Comparison of ENCODE assay signal across 1 cellular context in the genomic region with DNA sequence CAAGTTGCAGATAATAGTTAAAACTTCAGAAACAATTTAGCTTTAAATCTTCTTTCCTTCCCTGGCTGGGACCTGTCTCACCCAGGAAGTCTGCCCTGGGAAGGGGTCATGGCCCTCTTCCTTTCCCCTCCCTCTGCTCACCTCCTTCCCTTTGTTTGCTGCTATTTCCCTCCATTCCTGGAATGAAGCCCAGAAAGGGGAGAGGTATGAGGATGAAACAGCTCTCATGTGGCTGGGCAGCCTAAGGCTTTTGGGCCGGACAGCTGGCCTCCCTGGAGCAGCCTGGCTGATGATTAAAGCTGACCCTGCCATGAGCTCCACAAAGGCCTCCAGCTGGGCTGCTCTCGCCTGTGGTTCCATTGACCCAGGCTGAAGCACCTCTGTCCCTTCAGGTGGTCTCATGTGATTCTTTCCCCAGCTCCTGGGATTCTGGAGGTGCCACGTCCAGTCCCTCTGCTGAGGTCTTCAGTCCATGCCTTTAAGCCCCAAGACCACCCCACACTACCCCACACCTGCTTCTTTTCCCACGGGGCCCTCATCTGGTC.
TF ChIP-seq lines count a peak whose summit lies in the region.

No MANE protein-coding gene starts in this region.

TF ChIP-seq in HepG2, 621 proteins besides CTCF, POLR2A, EP300 and RAD21 (continued from another document and continues in another):
- TF ChIP-seq ZMYM4 (CRISPR knock-in tag; IDR thresholded peaks at IDR 0.05) = peak; percentile 92
- 0 out of 2 replicates have a peak, but pooled peaks have one; percentile 35 for TF ChIP-seq ZNF777 (CRISPR knock-in tag; IDR thresholded peaks at IDR 0.05)
- TF ChIP-seq ZNF557 (CRISPR knock-in tag; IDR thresholded peaks at IDR 0.05) = peak; percentile 41; the same call in 1 of the 2 replicates
- TF ChIP-seq NAIF1 (CRISPR knock-in tag; IDR thresholded peaks at IDR 0.05; ENCODE audit: borderline replicate concordance) = no peak
- TF ChIP-seq, protein P1, sequence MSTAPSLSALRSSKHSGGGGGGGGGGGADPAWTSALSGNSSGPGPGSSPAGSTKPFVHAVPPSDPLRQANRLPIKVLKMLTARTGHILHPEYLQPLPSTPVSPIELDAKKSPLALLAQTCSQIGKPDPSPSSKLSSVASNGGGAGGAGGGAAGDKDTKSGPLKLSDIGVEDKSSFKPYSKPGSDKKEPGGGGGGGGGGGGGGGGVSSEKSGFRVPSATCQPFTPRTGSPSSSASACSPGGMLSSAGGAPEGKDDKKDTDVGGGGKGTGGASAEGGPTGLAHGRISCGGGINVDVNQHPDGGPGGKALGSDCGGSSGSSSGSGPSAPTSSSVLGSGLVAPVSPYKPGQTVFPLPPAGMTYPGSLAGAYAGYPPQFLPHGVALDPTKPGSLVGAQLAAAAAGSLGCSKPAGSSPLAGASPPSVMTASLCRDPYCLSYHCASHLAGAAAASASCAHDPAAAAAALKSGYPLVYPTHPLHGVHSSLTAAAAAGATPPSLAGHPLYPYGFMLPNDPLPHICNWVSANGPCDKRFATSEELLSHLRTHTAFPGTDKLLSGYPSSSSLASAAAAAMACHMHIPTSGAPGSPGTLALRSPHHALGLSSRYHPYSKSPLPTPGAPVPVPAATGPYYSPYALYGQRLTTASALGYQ (CRISPR knock-in tag; IDR thresholded peaks at IDR 0.05) = peak; percentile 71; the same call in 1 of the 2 replicates
- peak; percentile 78 for TF ChIP-seq FOSL2 (CRISPR knock-in tag; IDR thresholded peaks at IDR 0.05)
- no peak; the same call in 1 of the 2 replicates for TF ChIP-seq KDM4B (CRISPR knock-in tag; IDR thresholded peaks at IDR 0.05)
- TF ChIP-seq FUBP1 (CRISPR knock-in tag; IDR thresholded peaks at IDR 0.05; ENCODE audit: borderline replicate concordance) = no peak
- TF ChIP-seq DNMT1 (CRISPR knock-in tag; IDR thresholded peaks at IDR 0.05) = no peak
- no peak for TF ChIP-seq POLR2AphosphoS2 (IDR thresholded peaks at IDR 0.05; ENCODE audit: low read depth, low read length)
- no peak for TF ChIP-seq PLRG1 (conservative IDR thresholded peaks at IDR 0.05)
- peak; percentile 64; the same call in 1 of the 2 replicates for TF ChIP-seq ZNF652 (CRISPR knock-in tag; IDR thresholded peaks at IDR 0.05; ENCODE audit: borderline replicate concordance, low read depth)
- peak; percentile 89 for TF ChIP-seq ZMYM3 (CRISPR knock-in tag; IDR thresholded peaks at IDR 0.05)
- peak; percentile 81 for TF ChIP-seq NKX3-1 (CRISPR knock-in tag; IDR thresholded peaks at IDR 0.05)
- TF ChIP-seq, protein P2, sequence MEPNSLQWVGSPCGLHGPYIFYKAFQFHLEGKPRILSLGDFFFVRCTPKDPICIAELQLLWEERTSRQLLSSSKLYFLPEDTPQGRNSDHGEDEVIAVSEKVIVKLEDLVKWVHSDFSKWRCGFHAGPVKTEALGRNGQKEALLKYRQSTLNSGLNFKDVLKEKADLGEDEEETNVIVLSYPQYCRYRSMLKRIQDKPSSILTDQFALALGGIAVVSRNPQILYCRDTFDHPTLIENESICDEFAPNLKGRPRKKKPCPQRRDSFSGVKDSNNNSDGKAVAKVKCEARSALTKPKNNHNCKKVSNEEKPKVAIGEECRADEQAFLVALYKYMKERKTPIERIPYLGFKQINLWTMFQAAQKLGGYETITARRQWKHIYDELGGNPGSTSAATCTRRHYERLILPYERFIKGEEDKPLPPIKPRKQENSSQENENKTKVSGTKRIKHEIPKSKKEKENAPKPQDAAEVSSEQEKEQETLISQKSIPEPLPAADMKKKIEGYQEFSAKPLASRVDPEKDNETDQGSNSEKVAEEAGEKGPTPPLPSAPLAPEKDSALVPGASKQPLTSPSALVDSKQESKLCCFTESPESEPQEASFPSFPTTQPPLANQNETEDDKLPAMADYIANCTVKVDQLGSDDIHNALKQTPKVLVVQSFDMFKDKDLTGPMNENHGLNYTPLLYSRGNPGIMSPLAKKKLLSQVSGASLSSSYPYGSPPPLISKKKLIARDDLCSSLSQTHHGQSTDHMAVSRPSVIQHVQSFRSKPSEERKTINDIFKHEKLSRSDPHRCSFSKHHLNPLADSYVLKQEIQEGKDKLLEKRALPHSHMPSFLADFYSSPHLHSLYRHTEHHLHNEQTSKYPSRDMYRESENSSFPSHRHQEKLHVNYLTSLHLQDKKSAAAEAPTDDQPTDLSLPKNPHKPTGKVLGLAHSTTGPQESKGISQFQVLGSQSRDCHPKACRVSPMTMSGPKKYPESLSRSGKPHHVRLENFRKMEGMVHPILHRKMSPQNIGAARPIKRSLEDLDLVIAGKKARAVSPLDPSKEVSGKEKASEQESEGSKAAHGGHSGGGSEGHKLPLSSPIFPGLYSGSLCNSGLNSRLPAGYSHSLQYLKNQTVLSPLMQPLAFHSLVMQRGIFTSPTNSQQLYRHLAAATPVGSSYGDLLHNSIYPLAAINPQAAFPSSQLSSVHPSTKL (CRISPR knock-in tag; IDR thresholded peaks at IDR 0.05) = peak; percentile 95
- TF ChIP-seq KLF16 (CRISPR knock-in tag; IDR thresholded peaks at IDR 0.05) = peak in 1 of 2 experiments; percentile 91; a peak in 2 of 4 replicates
- peak; percentile 70; the same call in 1 of the 2 replicates for TF ChIP-seq ZNF350 (CRISPR knock-in tag; IDR thresholded peaks at IDR 0.05; ENCODE audit: borderline replicate concordance, low read depth)
- TF ChIP-seq ELF4 (CRISPR knock-in tag; IDR thresholded peaks at IDR 0.05; ENCODE audit: borderline replicate concordance) = no peak
- TF ChIP-seq, protein P3, sequence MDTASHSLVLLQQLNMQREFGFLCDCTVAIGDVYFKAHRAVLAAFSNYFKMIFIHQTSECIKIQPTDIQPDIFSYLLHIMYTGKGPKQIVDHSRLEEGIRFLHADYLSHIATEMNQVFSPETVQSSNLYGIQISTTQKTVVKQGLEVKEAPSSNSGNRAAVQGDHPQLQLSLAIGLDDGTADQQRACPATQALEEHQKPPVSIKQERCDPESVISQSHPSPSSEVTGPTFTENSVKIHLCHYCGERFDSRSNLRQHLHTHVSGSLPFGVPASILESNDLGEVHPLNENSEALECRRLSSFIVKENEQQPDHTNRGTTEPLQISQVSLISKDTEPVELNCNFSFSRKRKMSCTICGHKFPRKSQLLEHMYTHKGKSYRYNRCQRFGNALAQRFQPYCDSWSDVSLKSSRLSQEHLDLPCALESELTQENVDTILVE (CRISPR knock-in tag; IDR thresholded peaks at IDR 0.05) = peak; percentile 62; the same call in 1 of the 2 replicates
- peak; percentile 55; the same call in 1 of the 2 replicates for TF ChIP-seq TGIF2 (CRISPR knock-in tag; IDR thresholded peaks at IDR 0.05)
- TF ChIP-seq USF2 (IDR thresholded peaks at IDR 0.05; ENCODE audit: low read depth, low read length) = no peak
- no peak for TF ChIP-seq USF2 (CRISPR knock-in tag; IDR thresholded peaks at IDR 0.05; ENCODE audit: borderline replicate concordance)
- TF ChIP-seq ZNF639 (CRISPR knock-in tag; conservative IDR thresholded peaks at IDR 0.05) = peak; percentile 70
- peak; percentile 69; the same call in 1 of the 2 replicates for TF ChIP-seq TARDBP (CRISPR knock-in tag; IDR thresholded peaks at IDR 0.05)
- TF ChIP-seq, protein P4, sequence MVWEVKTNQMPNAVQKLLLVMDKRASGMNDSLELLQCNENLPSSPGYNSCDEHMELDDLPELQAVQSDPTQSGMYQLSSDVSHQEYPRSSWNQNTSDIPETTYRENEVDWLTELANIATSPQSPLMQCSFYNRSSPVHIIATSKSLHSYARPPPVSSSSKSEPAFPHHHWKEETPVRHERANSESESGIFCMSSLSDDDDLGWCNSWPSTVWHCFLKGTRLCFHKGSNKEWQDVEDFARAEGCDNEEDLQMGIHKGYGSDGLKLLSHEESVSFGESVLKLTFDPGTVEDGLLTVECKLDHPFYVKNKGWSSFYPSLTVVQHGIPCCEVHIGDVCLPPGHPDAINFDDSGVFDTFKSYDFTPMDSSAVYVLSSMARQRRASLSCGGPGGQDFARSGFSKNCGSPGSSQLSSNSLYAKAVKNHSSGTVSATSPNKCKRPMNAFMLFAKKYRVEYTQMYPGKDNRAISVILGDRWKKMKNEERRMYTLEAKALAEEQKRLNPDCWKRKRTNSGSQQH (CRISPR knock-in tag; IDR thresholded peaks at IDR 0.05; ENCODE audit: low read depth) = peak; percentile 73; the same call in 1 of the 2 replicates
- peak; percentile 61; the same call in 1 of the 2 replicates for TF ChIP-seq SALL2 (CRISPR knock-in tag; IDR thresholded peaks at IDR 0.05)
- TF ChIP-seq ZNF644 (CRISPR knock-in tag; IDR thresholded peaks at IDR 0.05; ENCODE audit: low read depth) = peak; percentile 91
- peak; percentile 91 for TF ChIP-seq ZNF331 (CRISPR knock-in tag; IDR thresholded peaks at IDR 0.05)
- TF ChIP-seq MIER2 (CRISPR knock-in tag; IDR thresholded peaks at IDR 0.05) = peak; percentile 67
- peak; percentile 73; the same call in 1 of the 2 replicates for TF ChIP-seq IRF9 (CRISPR knock-in tag; IDR thresholded peaks at IDR 0.05; ENCODE audit: borderline replicate concordance)
- TF ChIP-seq GPBP1L1 (CRISPR knock-in tag; IDR thresholded peaks at IDR 0.05) = no peak
- peak; percentile 29; the same call in 1 of the 2 replicates for TF ChIP-seq ZNF121 (CRISPR knock-in tag; IDR thresholded peaks at IDR 0.05)
- TF ChIP-seq MEIS1 (CRISPR knock-in tag; IDR thresholded peaks at IDR 0.05; ENCODE audit: borderline replicate concordance) = 0 out of 2 replicates have a peak, but pooled peaks have one; percentile 38
- TF ChIP-seq, protein P5, sequence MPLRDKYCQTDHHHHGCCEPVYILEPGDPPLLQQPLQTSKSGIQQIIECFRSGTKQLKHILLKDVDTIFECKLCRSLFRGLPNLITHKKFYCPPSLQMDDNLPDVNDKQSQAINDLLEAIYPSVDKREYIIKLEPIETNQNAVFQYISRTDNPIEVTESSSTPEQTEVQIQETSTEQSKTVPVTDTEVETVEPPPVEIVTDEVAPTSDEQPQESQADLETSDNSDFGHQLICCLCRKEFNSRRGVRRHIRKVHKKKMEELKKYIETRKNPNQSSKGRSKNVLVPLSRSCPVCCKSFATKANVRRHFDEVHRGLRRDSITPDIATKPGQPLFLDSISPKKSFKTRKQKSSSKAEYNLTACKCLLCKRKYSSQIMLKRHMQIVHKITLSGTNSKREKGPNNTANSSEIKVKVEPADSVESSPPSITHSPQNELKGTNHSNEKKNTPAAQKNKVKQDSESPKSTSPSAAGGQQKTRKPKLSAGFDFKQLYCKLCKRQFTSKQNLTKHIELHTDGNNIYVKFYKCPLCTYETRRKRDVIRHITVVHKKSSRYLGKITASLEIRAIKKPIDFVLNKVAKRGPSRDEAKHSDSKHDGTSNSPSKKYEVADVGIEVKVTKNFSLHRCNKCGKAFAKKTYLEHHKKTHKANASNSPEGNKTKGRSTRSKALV (CRISPR knock-in tag; IDR thresholded peaks at IDR 0.05) = peak; percentile 75
- TF ChIP-seq ZNF598 (CRISPR knock-in tag; IDR thresholded peaks at IDR 0.05; ENCODE audit: borderline replicate concordance) = peak; percentile 55; the same call in 1 of the 2 replicates
- TF ChIP-seq MAZ (IDR thresholded peaks at IDR 0.05; ENCODE audit: borderline replicate concordance, low read depth, low read length) = no peak
- TF ChIP-seq MAZ (CRISPR knock-in tag; IDR thresholded peaks at IDR 0.05; ENCODE audit: low read depth) = 0 out of 2 replicates have a peak, but pooled peaks have one; percentile 44
- TF ChIP-seq MTF1 (CRISPR knock-in tag; IDR thresholded peaks at IDR 0.05) = no peak
- TF ChIP-seq CREB1 (IDR thresholded peaks at IDR 0.05) = no peak
- 0 out of 2 replicates have a peak, but pooled peaks have one; percentile 16 for TF ChIP-seq CREB1 (CRISPR knock-in tag; IDR thresholded peaks at IDR 0.05)
